Comparison of ENCODE assay signal across 23 cellular contexts in the genomic region with DNA sequence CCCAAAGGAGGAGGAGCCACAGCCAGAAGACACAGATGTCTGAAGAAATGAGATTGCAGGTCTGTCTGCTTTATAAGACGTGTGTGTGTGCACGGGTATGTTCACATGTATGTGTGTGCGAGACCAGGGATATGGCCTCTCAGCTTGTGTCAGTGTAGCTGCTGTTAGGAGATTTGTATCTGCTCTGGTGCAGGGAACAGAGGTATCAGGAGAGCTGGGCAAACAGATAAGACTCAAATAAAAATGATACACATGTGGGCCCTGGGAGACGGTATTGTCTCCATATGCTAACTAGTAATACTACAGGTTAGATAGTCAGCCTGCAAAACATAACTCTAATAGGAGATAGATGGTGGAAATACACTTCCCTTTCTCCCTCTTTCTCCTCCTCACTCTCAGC.
A peak's percentile ranks its signal among the peaks of the same experiment; 100 is the strongest.
DNase-seq lines count a peak whose midpoint lies in the region; ATAC-seq and TF ChIP-seq lines count a peak whose summit lies in the region.
"Had no signal": no experiment of that assay in that cellular context is flagged by ENCODE, and none has a peak within 500 bp of the region (broad histone marks: within the 10 kb centered on the region; RNA-seq: fewer than 3 reads in every experiment).

No MANE protein-coding gene starts in this region.

- H3K27ac ChIP-seq in SK-N-SH (ENCODE audit: low read depth in 2 of 2, low read length in 1 of 2) (no peak overlapping the region), VCaP (peak overlapping the region; percentile 47), lower lobe of right lung (no peak overlapping the region)
- H3K27ac ChIP-seq: 22Rv1; A549; BLaER1 treated with 17β-estradiol and CSF1 and Interleukin-3, amounts not matched to agents 10 nM and 100 nM; C4-2B had no signal

- no peak overlapping the region for H3K4me2 ChIP-seq in SK-N-SH
- H3K4me2 ChIP-seq: A549 had no signal

- H3K9ac ChIP-seq in SK-N-SH: no peak overlapping the region
- H3K9ac ChIP-seq: BLaER1 treated with 17β-estradiol and CSF1 and Interleukin-3, amounts not matched to agents 10 nM and 100 nM had no signal

- DNase-seq in BE2C (peak; percentile 54), SK-N-SH (no peak), posterior vena cava (ENCODE audit: low spot score) (peak; percentile 43), lower lobe of right lung (no peak), dedifferentiated amniotic fluid mesenchymal stem cell (ENCODE audit: extremely low spot score) (no peak), COLO829 (ENCODE audit: low spot score) (no peak)
- DNase-seq: AML-193; CD4-positive, alpha-beta T cell; CD8-positive, alpha-beta T cell; COR-L47; DMS 273 treated with DMSO at 0.1 percent for 48 hours; DMS153; DMS53; DMS79; DND-41; EL; GDM1 had no signal

- TF ChIP-seq RAD21 in SK-N-SH (IDR thresholded peaks at IDR 0.05; ENCODE audit: low read length): no peak

- H3K79me2 ChIP-seq in SK-N-SH (ENCODE audit: insufficient read depth): no peaks in the 10 kb centered on the region

- intact Hi-C loops in posterior vena cava (cut with DNase I): no loop called here
- intact Hi-C loops in lower lobe of right lung (cut with DNase I): no loop called here

- CTCF ChIA-PET in SK-N-SH (lab: Yijun Ruan, JAX): interaction anchor here (0.8 to 1.1 kb wide), 2 partner anchors 8 to 165 kb away, joined by 3 read pairs; no protein-coding TSS in a partner anchor

- H3K9me2 ChIP-seq in SK-N-SH: no peaks in the 10 kb centered on the region

- no peak for ATAC-seq in lower lobe of right lung
- ATAC-seq: A549; CD8-positive, alpha-beta T cell; GM12878 had no signal

- TF ChIP-seq CTCF in BE2C (IDR thresholded peaks at IDR 0.05; ENCODE audit: low read depth, low read length) (no peak), SK-N-SH (IDR thresholded peaks at IDR 0.05) (no peak), VCaP (conservative IDR thresholded peaks at IDR 0.05) (no peak), lower lobe of right lung (IDR thresholded peaks at IDR 0.05) (no peak)

- no peaks in the 10 kb centered on the region for H3F3A ChIP-seq in SK-N-SH (replicated peaks; ENCODE audit: insufficient read depth)

- H2AFZ ChIP-seq in SK-N-SH (ENCODE audit: low read depth): no peak overlapping the region

- WGBS in SK-N-SH (ENCODE audit: low lambda C conversion rate): 86% methylated on average over 4 of the region's 4 CpGs

- H3K4me1 ChIP-seq in BE2C: peaks cover 73% of the 10 kb centered on the region
- H3K4me1 ChIP-seq in SK-N-SH (ENCODE audit: control insufficient read depth in 1 of 2, insufficient read depth in 2 of 2, low read depth in 1 of 2, low read length in 1 of 2): peaks cover 0 to 53% of the 10 kb centered on the region in 2 experiments; a peak in 2 of 4 replicates
- H3K4me1 ChIP-seq in lower lobe of right lung: peaks cover 6% of the 10 kb centered on the region
- H3K4me1 ChIP-seq: A549 had no signal

- no peaks in the 10 kb centered on the region for H4K20me1 ChIP-seq in SK-N-SH (ENCODE audit: insufficient read depth)
- H4K20me1 ChIP-seq: BLaER1 treated with 17β-estradiol and CSF1 and Interleukin-3, amounts not matched to agents 10 nM and 100 nM had no signal

- no peaks in the 10 kb centered on the region for H3K36me3 ChIP-seq in BE2C
- H3K36me3 ChIP-seq in SK-N-SH (replicated peaks in 1 of 2; ENCODE audit: control insufficient read depth in 1 of 2, insufficient read depth in 2 of 2, low read length in 1 of 2): no peaks in the 10 kb centered on the region
- no peaks in the 10 kb centered on the region for H3K36me3 ChIP-seq in lower lobe of right lung
- H3K36me3 ChIP-seq: BLaER1 treated with 17β-estradiol and CSF1 and Interleukin-3, amounts not matched to agents 10 nM and 100 nM had no signal

- peak in 1 of 2 experiments; percentile 35; a peak in 1 of 4 replicates for TF ChIP-seq EP300 in SK-N-SH (IDR thresholded peaks at IDR 0.05; ENCODE audit: borderline replicate concordance in 1 of 2, low read depth in 1 of 2, low read length in 1 of 2)

- POLR2A ChIA-PET in SK-N-SH (lab: Yijun Ruan, JAX): no interaction called here

- no peak overlapping the region for H3K4me3 ChIP-seq in BE2C (ENCODE audit: low read depth, low read length)
- no peak overlapping the region for H3K4me3 ChIP-seq in SK-N-SH (ENCODE audit: low read depth in 2 of 2, low read length in 1 of 2)
- no peak overlapping the region for H3K4me3 ChIP-seq in lower lobe of right lung
- H3K4me3 ChIP-seq: A549; BLaER1 treated with 17β-estradiol and CSF1 and Interleukin-3, amounts not matched to agents 10 nM and 100 nM; GM12878 had no signal

- H3K9me3 ChIP-seq in BE2C: no peaks in the 10 kb centered on the region
- H3K9me3 ChIP-seq in SK-N-SH: no peaks in the 10 kb centered on the region
- H3K9me3 ChIP-seq in lower lobe of right lung: no peaks in the 10 kb centered on the region
- H3K9me3 ChIP-seq: A549 had no signal

- H3K27me3 ChIP-seq in BE2C: no peaks in the 10 kb centered on the region; the same call in 1 of the 2 replicates
- H3K27me3 ChIP-seq in SK-N-SH (ENCODE audit: insufficient read depth): no peaks in the 10 kb centered on the region
- no peaks in the 10 kb centered on the region for H3K27me3 ChIP-seq in lower lobe of right lung (ENCODE audit: low read depth)
- H3K27me3 ChIP-seq: BLaER1 treated with 17β-estradiol and CSF1 and Interleukin-3, amounts not matched to agents 10 nM and 100 nM had no signal

TF ChIP-seq in SK-N-SH, 30 proteins besides CTCF, POLR2A, EP300 and RAD21:
- TF ChIP-seq GATA2 (CRISPR knock-in tag; IDR thresholded peaks at IDR 0.05) (peak; percentile 83), RCOR1 (IDR thresholded peaks at IDR 0.05; ENCODE audit: low read length) (peak; percentile 70; the same call in 1 of the 2 replicates), FOXM1 (IDR thresholded peaks at IDR 0.05; ENCODE audit: low read depth) (no peak), MXI1 (IDR thresholded peaks at IDR 0.05; ENCODE audit: low read depth, low read length) (peak; percentile 56; the same call in 1 of the 2 replicates)

Comparison
In these comparisons a context has a peak if more than half of its experiments do, and no peak if none do; other contexts are left out.
1. DNase-seq: peak in BE2C (single experiment) and posterior vena cava (single experiment); none in SK-N-SH (single experiment), lower lobe of right lung (single experiment), dedifferentiated amniotic fluid mesenchymal stem cell (single experiment) and COLO829 (single experiment).